6 cellular contexts compared by ENCODE assay signal in genomic region chr19:39398297-39398864, GRCh38. TPM values are rescaled to one million over a fixed set of nuclear protein-coding genes. Genes with fewer than 3 reads are reported as not detected.
A peak's percentile ranks its signal among the peaks of the same experiment; 100 is the strongest.
DNase-seq lines count a peak whose midpoint lies in the region; ATAC-seq lines count a peak whose summit lies in the region.

No MANE protein-coding gene starts in this region.

- H3K9me3 Mint-ChIP-seq in activated naive CD4-positive, alpha-beta T cell treated with anti-CD3 and anti-CD28 coated beads, Interleukin-2, amount 50 U/mL, for 72 hours: no peaks in the 10 kb centered on the region
- H3K9me3 Mint-ChIP-seq in memory B cell: no peaks in the 10 kb centered on the region

- H3K36me3 Mint-ChIP-seq in activated naive CD4-positive, alpha-beta T cell treated with anti-CD3 and anti-CD28 coated beads, Interleukin-2, amount 50 U/mL, for 72 hours: peaks cover 8 to 19% of the 10 kb centered on the region in 2 donors
- H3K36me3 Mint-ChIP-seq in memory B cell: peaks cover 17% of the 10 kb centered on the region

- DNase-seq in LHCN-M2 (ENCODE audit: low read depth): peak; percentile 82
- peak; percentile 60 to 81 for DNase-seq in activated naive CD4-positive, alpha-beta T cell treated with anti-CD3 and anti-CD28 coated beads, Interleukin-2, amount 50 U/mL, for 72 hours (ENCODE audit: low spot score in 2 of 2)
- DNase-seq in memory B cell (ENCODE audit: low spot score in 2 of 2): peak in 1 of 2 donors; percentile 30
- no peak for DNase-seq in NCI-H748 treated with DMSO at 0.1 percent for 48 hours (lab: John Stamatoyannopoulos, UW)
- DNase-seq in NCI-H510A (lab: John Stamatoyannopoulos, UW): no peak

- H3K27me3 Mint-ChIP-seq in memory B cell: no peaks in the 10 kb centered on the region

- peak overlapping the region; percentile 61 for H3K4me3 Mint-ChIP-seq in memory B cell

- peak overlapping the region; percentile 89 to 99 for H3K27ac Mint-ChIP-seq in activated naive CD4-positive, alpha-beta T cell treated with anti-CD3 and anti-CD28 coated beads, Interleukin-2, amount 50 U/mL, for 72 hours
- peak overlapping the region; percentile 96 for H3K27ac Mint-ChIP-seq in memory B cell

- peak; percentile 14 to 25 for ATAC-seq in activated naive CD4-positive, alpha-beta T cell treated with anti-CD3 and anti-CD28 coated beads, Interleukin-2, amount 50 U/mL, for 72 hours
- ATAC-seq in memory B cell (ENCODE audit: low read depth): no peak
- no peak for ATAC-seq in GM18519 (IDR thresholded peaks at IDR 0.05; ENCODE audit: low FRiP score, unreplicated experiment)

- H3K4me1 Mint-ChIP-seq in memory B cell: peaks cover 44% of the 10 kb centered on the region

RNA-seq across cellular contexts. Expression of gene MED29, which starts 7.2 kb away (rescaled TPM):
- total RNA-seq in LHCN-M2 (2014; rRNA removed): 32.8 and 38.7 TPM in 2 replicates
- polyA plus RNA-seq in LHCN-M2 (2012): 24.7 TPM
- total RNA-seq in activated naive CD4-positive, alpha-beta T cell treated with anti-CD3 and anti-CD28 coated beads, Interleukin-2, amount 50 U/mL, for 72 hours: 10 to 100 TPM; 22.2 to 23.6 TPM

RNA-seq across cellular contexts. Expression of gene PAF1, which starts 7.5 kb away (rescaled TPM):
- total RNA-seq in LHCN-M2 (2014; rRNA removed): 51.9 and 61.7 TPM in 2 replicates
- polyA plus RNA-seq in LHCN-M2 (2012): 78.7 TPM
- 10 to 100 TPM; 42.2 to 58.2 TPM for total RNA-seq in activated naive CD4-positive, alpha-beta T cell treated with anti-CD3 and anti-CD28 coated beads, Interleukin-2, amount 50 U/mL, for 72 hours

RNA-seq across cellular contexts. Expression of gene ZFP36, which starts 8.3 kb away (rescaled TPM):
- total RNA-seq in LHCN-M2 (2014; rRNA removed): 9.3 and 15.0 TPM in 2 replicates
- polyA plus RNA-seq in LHCN-M2 (2012): 16.3 TPM
- total RNA-seq in activated naive CD4-positive, alpha-beta T cell treated with anti-CD3 and anti-CD28 coated beads, Interleukin-2, amount 50 U/mL, for 72 hours: 100 to 1,000 TPM in 1 of 2 donors, 10 to 100 TPM in 1; 59.7 to 183 TPM

RNA-seq across cellular contexts. Expression of gene PLEKHG2, which starts 14.1 kb away (rescaled TPM):
- 19.9 and 23.4 TPM in 2 replicates for total RNA-seq in LHCN-M2 (2014; rRNA removed)
- polyA plus RNA-seq in LHCN-M2 (2012): 27.7 TPM
- 10 to 100 TPM; 52.4 to 55.6 TPM for total RNA-seq in activated naive CD4-positive, alpha-beta T cell treated with anti-CD3 and anti-CD28 coated beads, Interleukin-2, amount 50 U/mL, for 72 hours

RNA-seq across cellular contexts. Expression of gene RPS16, which starts 37.4 kb away (rescaled TPM):
- total RNA-seq in LHCN-M2 (2014; rRNA removed): 159 and 209 TPM in 2 replicates
- 3,320 TPM for polyA plus RNA-seq in LHCN-M2 (2012)
- total RNA-seq in activated naive CD4-positive, alpha-beta T cell treated with anti-CD3 and anti-CD28 coated beads, Interleukin-2, amount 50 U/mL, for 72 hours: 1,000 to 10,000 TPM; 3,128 to 3,624 TPM

Comparison
In these comparisons a context has a peak if more than half of its experiments do, and no peak if none do; other contexts are left out.
1. DNase-seq: peak in LHCN-M2 (single experiment) and activated naive CD4-positive, alpha-beta T cell treated with anti-CD3 and anti-CD28 coated beads, Interleukin-2, amount 50 U/mL, for 72 hours (2 of 2); none in NCI-H748 treated with DMSO at 0.1 percent for 48 hours (single experiment) and NCI-H510A (single experiment).
2. ATAC-seq: peak in activated naive CD4-positive, alpha-beta T cell treated with anti-CD3 and anti-CD28 coated beads, Interleukin-2, amount 50 U/mL, for 72 hours (2 of 2); none in memory B cell (single experiment) and GM18519 (single experiment).